17 cellular contexts compared by ENCODE assay signal in the genomic region with DNA sequence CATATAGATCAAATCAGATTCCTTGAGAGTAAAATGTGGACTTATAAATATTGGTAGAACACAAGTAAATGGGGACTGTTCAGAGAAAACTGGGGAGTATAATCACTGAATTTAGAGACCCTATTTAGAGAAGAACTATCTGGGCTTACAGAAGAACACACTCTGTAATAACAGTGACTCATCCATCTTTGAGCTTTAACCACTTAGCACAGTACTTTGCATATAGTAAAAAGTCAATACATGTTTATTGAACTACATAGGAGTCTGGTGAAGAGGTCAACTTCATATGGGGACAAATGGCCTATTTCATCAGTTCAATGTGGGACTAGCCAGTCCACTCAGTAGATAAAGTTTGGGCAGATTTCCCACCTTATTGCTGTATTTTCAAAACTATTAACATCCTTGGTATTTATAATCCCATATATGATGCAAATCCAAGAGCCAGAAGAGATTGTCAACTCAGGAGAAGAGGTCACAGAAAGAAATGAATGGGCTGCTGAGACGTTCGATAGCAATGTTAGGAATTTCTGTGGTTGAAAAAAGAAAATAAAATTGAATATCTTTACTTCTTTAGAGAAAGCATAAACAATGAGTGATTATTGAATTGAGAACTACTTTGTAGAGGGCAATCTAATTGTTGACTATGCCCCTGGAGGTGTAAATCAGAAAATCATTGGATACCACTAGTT.
A peak's percentile ranks its signal among the peaks of the same experiment; 100 is the strongest.
DNase-seq lines count a peak whose midpoint lies in the region; ATAC-seq and TF ChIP-seq lines count a peak whose summit lies in the region.
"Had no signal": no experiment of that assay in that cellular context is flagged by ENCODE, and none has a peak within 500 bp of the region (broad histone marks: within the 10 kb centered on the region; RNA-seq: fewer than 3 reads in every experiment).

No MANE protein-coding gene starts in this region.

- TF ChIP-seq RAD21 in HCT116 (IDR thresholded peaks at IDR 0.05; ENCODE audit: low read depth), result no peak

- in situ Hi-C loops in astrocyte of the spinal cord (cut with HindIII; ENCODE audit: low sequenced_read_pairs), result no loop called here

- no peaks in the 10 kb centered on the region for H3K9me3 Mint-ChIP-seq in activated CD4-positive, alpha-beta memory T cell treated with anti-CD3 and anti-CD28 coated beads, Interleukin-2, amount 10 ng/mL, durations not matched to agents 7 days and 5 days
- H3K9me3 Mint-ChIP-seq: activated T-cell treated with anti-CD3 and anti-CD28 coated beads, Interleukin-2, amount 50 U/mL, for 72 hours; naive B cell; stimulated activated naive B cell treated with anti-CD40 and anti-IgM and Interleukin-4, amounts not matched to agents 10 μg/mL and 1 μg/mL and 100 μg/mL, for 72 hours had no signal

- H3K4me2 ChIP-seq in HCT116 (ENCODE audit: low read length), result peak overlapping the region; percentile 28

- no peak overlapping the region for H3K9ac ChIP-seq in HCT116 (ENCODE audit: low read length)

- TF ChIP-seq CTCF in AG04450 (IDR thresholded peaks at IDR 0.05; ENCODE audit: low read depth, low read length) (no peak), HCT116 (IDR thresholded peaks at IDR 0.05 in 2 of 3, conservative IDR thresholded peaks at IDR 0.05 in 1 of 3; ENCODE audit: borderline replicate concordance in 1 of 3, insufficient read depth in 1 of 3, low read depth in 2 of 3, low read length in 2 of 3) (no peak), astrocyte of the spinal cord (IDR thresholded peaks at IDR 0.05; ENCODE audit: low read depth, low read length) (no peak), kidney epithelial cell (IDR thresholded peaks at IDR 0.05; ENCODE audit: insufficient read depth, low read length, poor library complexity, severe bottlenecking) (peak; percentile 8), uterus (IDR thresholded peaks at IDR 0.05) (no peak)

- H3K4me3 Mint-ChIP-seq in activated CD4-positive, alpha-beta memory T cell treated with anti-CD3 and anti-CD28 coated beads, Interleukin-2, amount 10 ng/mL, durations not matched to agents 7 days and 5 days, result no peak overlapping the region
- H3K4me3 Mint-ChIP-seq: activated T-cell treated with anti-CD3 and anti-CD28 coated beads, Interleukin-2, amount 50 U/mL, for 72 hours; CD14-positive monocyte; immature natural killer cell; naive B cell; stimulated activated naive B cell treated with anti-CD40 and anti-IgM and Interleukin-4, amounts not matched to agents 10 μg/mL and 1 μg/mL and 100 μg/mL, for 72 hours had no signal

- no peak overlapping the region for H3K27ac Mint-ChIP-seq in activated CD4-positive, alpha-beta memory T cell treated with anti-CD3 and anti-CD28 coated beads, Interleukin-2, amount 10 ng/mL, durations not matched to agents 7 days and 5 days
- H3K27ac Mint-ChIP-seq: activated T-cell treated with anti-CD3 and anti-CD28 coated beads, Interleukin-2, amount 50 U/mL, for 72 hours; CD14-positive monocyte; immature natural killer cell; naive B cell; stimulated activated naive B cell treated with anti-CD40 and anti-IgM and Interleukin-4, amounts not matched to agents 10 μg/mL and 1 μg/mL and 100 μg/mL, for 72 hours had no signal

- H3K27me3 Mint-ChIP-seq in activated CD4-positive, alpha-beta memory T cell treated with anti-CD3 and anti-CD28 coated beads, Interleukin-2, amount 10 ng/mL, durations not matched to agents 7 days and 5 days, result no peaks in the 10 kb centered on the region
- H3K27me3 Mint-ChIP-seq: naive B cell; stimulated activated naive B cell treated with anti-CD40 and anti-IgM and Interleukin-4, amounts not matched to agents 10 μg/mL and 1 μg/mL and 100 μg/mL, for 72 hours had no signal

- POLR2A ChIA-PET in AG04450 (lab: Yijun Ruan, JAX) (no interaction called here), HCT116 (lab: Charles Lee) (no interaction called here)
- POLR2A ChIA-PET in activated CD4-positive, alpha-beta memory T cell treated with anti-CD3 and anti-CD28 coated beads, Interleukin-2, amount 10 ng/mL, durations not matched to agents 7 days and 5 days (lab: Charles Lee), result no interaction called here

- H3K36me3 Mint-ChIP-seq in activated CD4-positive, alpha-beta memory T cell treated with anti-CD3 and anti-CD28 coated beads, Interleukin-2, amount 10 ng/mL, durations not matched to agents 7 days and 5 days (ENCODE audit: low read depth), result no peaks in the 10 kb centered on the region
- H3K36me3 Mint-ChIP-seq: CD14-positive monocyte; immature natural killer cell; naive B cell; stimulated activated naive B cell treated with anti-CD40 and anti-IgM and Interleukin-4, amounts not matched to agents 10 μg/mL and 1 μg/mL and 100 μg/mL, for 72 hours had no signal

- no peak for TF ChIP-seq POLR2A in HCT116 (IDR thresholded peaks at IDR 0.05; ENCODE audit: borderline replicate concordance, extremely low read depth, insufficient read depth, insufficient read length)
- TF ChIP-seq POLR2A in uterus (IDR thresholded peaks at IDR 0.05), result no peak

- intact Hi-C loops in HCT116 (cut with micrococcal nuclease), result no loop called here
- intact Hi-C loops in uterus (cut with DNase I; ENCODE audit: low total_unique reads), result no loop called here

- H4K20me1 ChIP-seq in HCT116 (ENCODE audit: insufficient read depth), result no peaks in the 10 kb centered on the region

- H3K27ac ChIP-seq in AG04450 (ENCODE audit: low read depth, low read length) (peak overlapping the region; percentile 13), HCT116 (ENCODE audit: low read depth, low read length) (no peak overlapping the region), uterus (no peak overlapping the region)

- peak; percentile 63 for ATAC-seq in HCT116
- ATAC-seq: activated T-cell treated with anti-CD3 and anti-CD28 coated beads, Interleukin-2, amount 50 U/mL, for 72 hours; stimulated activated naive B cell treated with anti-CD40 and anti-IgM and Interleukin-4, amounts not matched to agents 10 μg/mL and 1 μg/mL and 100 μg/mL, for 72 hours had no signal

- no TSS peak for BruUV-seq in HCT116 (replicated peaks; lab: Mats Ljungman, UMichigan)

- RAD21 ChIA-PET in HCT116 (lab: Charles Lee; ENCODE audit: low non-redundant PET in 1 of 2, low total read pairs in 2 of 2, uncharacterized antibody in 2 of 2, unreplicated experiment in 2 of 2), result no interaction called here

- H3K9me3 ChIP-seq in AG04450 (ENCODE audit: control insufficient read depth, insufficient read depth, low read length) (no peaks in the 10 kb centered on the region), HCT116 (ENCODE audit: control insufficient read depth in 1 of 2, insufficient read depth in 1 of 2, low read depth in 1 of 2, low read length in 2 of 2) (no peaks in the 10 kb centered on the region), uterus (no peaks in the 10 kb centered on the region)

- H3K36me3 ChIP-seq in HCT116 (ENCODE audit: control insufficient read depth in 1 of 2, insufficient read depth in 2 of 2, low read length in 2 of 2), result no peaks in the 10 kb centered on the region
- H3K36me3 ChIP-seq in kidney epithelial cell (ENCODE audit: control insufficient read depth, insufficient read depth, low read length), result no peaks in the 10 kb centered on the region
- no peaks in the 10 kb centered on the region for H3K36me3 ChIP-seq in uterus

- H2AFZ ChIP-seq in HCT116 (ENCODE audit: low read depth, low read length, poor library complexity, severe bottlenecking), result peak overlapping the region; percentile 37

- H3K4me1 ChIP-seq in HCT116 (ENCODE audit: control insufficient read depth in 1 of 2, insufficient read depth in 2 of 2, low read length in 2 of 2) (peaks cover 0 to 10% of the 10 kb centered on the region in 2 experiments; a peak in 3 of 4 replicates), uterus (no peaks in the 10 kb centered on the region)

- CTCF ChIA-PET in AG04450 (lab: Charles Lee), result interaction anchor here (0.5 kb wide), 1 partner anchor 65 kb away, joined by 8 read pairs; no protein-coding TSS in a partner anchor
- CTCF ChIA-PET in HCT116 (lab: Charles Lee), result interaction anchor here (1.0 kb wide), 1 partner anchor 9 kb away, joined by 3 read pairs; no protein-coding TSS in a partner anchor
- CTCF ChIA-PET in activated CD4-positive, alpha-beta memory T cell treated with anti-CD3 and anti-CD28 coated beads, Interleukin-2, amount 10 ng/mL, durations not matched to agents 7 days and 5 days (lab: Charles Lee), result no interaction called here

- peak; percentile 15 for DNase-seq in AG04450 (ENCODE audit: low read depth, low spot score)
- DNase-seq in HCT116 (ENCODE audit: low read depth, low spot score), result no peak
- peak; percentile 74 for DNase-seq in astrocyte of the spinal cord (ENCODE audit: low read depth, low spot score)
- no peak for DNase-seq in kidney epithelial cell (ENCODE audit: low read depth)
- no peak for DNase-seq in activated CD4-positive, alpha-beta memory T cell treated with anti-CD3 and anti-CD28 coated beads, Interleukin-2, amount 10 ng/mL, durations not matched to agents 7 days and 5 days
- no peak for DNase-seq in germinal center (ENCODE audit: low spot score)
- DNase-seq in NCI-H345 (lab: John Stamatoyannopoulos, UW), result no peak
- no peak for DNase-seq in uterus
- DNase-seq: activated T-cell treated with anti-CD3 and anti-CD28 coated beads, Interleukin-2, amount 50 U/mL, for 72 hours; caudate nucleus; immature natural killer cell; Karpas-422; naive B cell; NCI-H2081 treated with DMSO at 0.1 percent for 48 hours; stimulated activated CD4-positive, alpha-beta T cell treated with anti-CD3 and anti-CD28 coated beads, Interleukin-4, amount 100 ng/mL, for 24 hours; stimulated activated naive B cell treated with anti-CD40 and anti-IgM and Interleukin-4, amounts not matched to agents 10 μg/mL and 1 μg/mL and 100 μg/mL, for 72 hours had no signal

- no peaks in the 10 kb centered on the region for H3K79me2 ChIP-seq in HCT116 (ENCODE audit: insufficient read depth, low read length)

- H3K4me1 Mint-ChIP-seq in activated CD4-positive, alpha-beta memory T cell treated with anti-CD3 and anti-CD28 coated beads, Interleukin-2, amount 10 ng/mL, durations not matched to agents 7 days and 5 days, result no peaks in the 10 kb centered on the region
- H3K4me1 Mint-ChIP-seq: immature natural killer cell had no signal

- H3K27me3 ChIP-seq in AG04450 (ENCODE audit: control insufficient read depth, insufficient read depth, low read length) (no peaks in the 10 kb centered on the region), HCT116 (ENCODE audit: insufficient read depth, low read length) (no peaks in the 10 kb centered on the region), kidney epithelial cell (ENCODE audit: control insufficient read depth, insufficient read depth, low read length) (no peaks in the 10 kb centered on the region), uterus (no peaks in the 10 kb centered on the region)

- no peaks in the 10 kb centered on the region for H3K9me2 ChIP-seq in HCT116 (ENCODE audit: insufficient read depth)

- H3K4me3 ChIP-seq in AG04450 (ENCODE audit: low read depth, low read length) (no peak overlapping the region), HCT116 (replicated peaks in 1 of 2; ENCODE audit: low read depth in 1 of 2, low read length in 2 of 2) (no peak overlapping the region), astrocyte of the spinal cord (ENCODE audit: low read depth, low read length) (no peak overlapping the region), kidney epithelial cell (ENCODE audit: low read depth, low read length) (no peak overlapping the region), uterus (no peak overlapping the region)

TF ChIP-seq in HCT116, 20 proteins besides CTCF, POLR2A, EP300 and RAD21 (continues in another document):
- no peak for TF ChIP-seq FOSL1 (IDR thresholded peaks at IDR 0.05; ENCODE audit: low read depth)

Comparison
In these comparisons a context has a peak if more than half of its experiments do, and no peak if none do; other contexts are left out.
1. DNase-seq: peak in AG04450 (single experiment) and astrocyte of the spinal cord (single experiment); none in HCT116 (single experiment), kidney epithelial cell (single experiment), activated CD4-positive, alpha-beta memory T cell treated with anti-CD3 and anti-CD28 coated beads, Interleukin-2, amount 10 ng/mL, durations not matched to agents 7 days and 5 days (single experiment), germinal center (single experiment), NCI-H345 (single experiment) and uterus (0 of 2).